8 cellular contexts compared by ENCODE assay signal in genomic region chr13:33228645-33229445, GRCh38. TPM values are rescaled to one million over a fixed set of nuclear protein-coding genes. Genes with fewer than 3 reads are reported as not detected.
DNase-seq lines count a peak whose midpoint lies in the region; ATAC-seq and TF ChIP-seq lines count a peak whose summit lies in the region.

No MANE protein-coding gene starts in this region.

- H3K27me3 ChIP-seq in mammary epithelial cell (ENCODE audit: insufficient read depth, low read length): no peaks in the 10 kb centered on the region
- no peaks in the 10 kb centered on the region for H3K27me3 ChIP-seq in kidney epithelial cell (ENCODE audit: control insufficient read depth, insufficient read depth, low read length)
- H3K27me3 ChIP-seq in suprapubic skin: no peaks in the 10 kb centered on the region

- BruUV-seq in mammary epithelial cell (replicated peaks; lab: Mats Ljungman, UMichigan): no TSS peak

- H3K4me3 ChIP-seq in mammary epithelial cell (replicated peaks in 1 of 3; ENCODE audit: insufficient read depth in 1 of 3, low read depth in 2 of 3, low read length in 3 of 3) (no peak overlapping the region), kidney epithelial cell (ENCODE audit: low read depth, low read length) (no peak overlapping the region), suprapubic skin (no peak overlapping the region)

- H3K36me3 ChIP-seq in mammary epithelial cell (ENCODE audit: insufficient read depth, low read length): no peaks in the 10 kb centered on the region
- H3K36me3 ChIP-seq in kidney epithelial cell (ENCODE audit: control insufficient read depth, insufficient read depth, low read length): no peaks in the 10 kb centered on the region
- no peaks in the 10 kb centered on the region for H3K36me3 ChIP-seq in suprapubic skin

- no peak for TF ChIP-seq POLR2A in suprapubic skin (IDR thresholded peaks at IDR 0.05)

- peaks cover 55% of the 10 kb centered on the region for H3K79me2 ChIP-seq in mammary epithelial cell (ENCODE audit: insufficient read depth, low read length)

- in situ Hi-C loops in ACHN (cut with HindIII; ENCODE audit: low pct_ligation_motif_present, low pct_unique_long_range_greater_than_20kb, low sequenced_read_pairs): no loop called here
- in situ Hi-C loops in mammary epithelial cell (cut with MboI; ENCODE audit: low sequenced_read_pairs in 2 of 2): loop anchor here in 1 of 2 donors (25.0 kb wide), 2 partner anchors 308 to 483 kb away; no protein-coding TSS in a partner anchor

- H3K27ac ChIP-seq in mammary epithelial cell (ENCODE audit: insufficient read depth, low read depth, low read length) (peak overlapping the region; percentile 3), suprapubic skin (peak overlapping the region; percentile 77)

- peak; percentile 67 for TF ChIP-seq CTCF in GM10266 (IDR thresholded peaks at IDR 0.05; ENCODE audit: control insufficient read depth, insufficient read depth, low read depth, missing control alignments)
- peak; percentile 98 for TF ChIP-seq CTCF in mammary epithelial cell (conservative IDR thresholded peaks at IDR 0.05 in 1 of 2, IDR thresholded peaks at IDR 0.05 in 1 of 2; ENCODE audit: extremely low read depth in 1 of 2, insufficient read depth in 1 of 2, low read depth in 1 of 2, low read length in 2 of 2)
- TF ChIP-seq CTCF in kidney epithelial cell (IDR thresholded peaks at IDR 0.05; ENCODE audit: insufficient read depth, low read length, poor library complexity, severe bottlenecking): peak; percentile 96
- TF ChIP-seq CTCF in suprapubic skin (IDR thresholded peaks at IDR 0.05): peak; percentile 79 to 86

- H3K9ac ChIP-seq in mammary epithelial cell (ENCODE audit: insufficient read depth, low read length): no peak overlapping the region

- H4K20me1 ChIP-seq in mammary epithelial cell (ENCODE audit: insufficient read depth, low read length): no peaks in the 10 kb centered on the region

- no peak overlapping the region for H2AFZ ChIP-seq in mammary epithelial cell (ENCODE audit: low read depth, low read length)

- WGBS in mammary epithelial cell (ENCODE audit: low coverage, missing lambda C conversion rate): 49% methylated on average over 12 of the region's 12 CpGs
- 39% methylated on average over 12 of the region's 12 CpGs for WGBS in suprapubic skin

- TF ChIP-seq EP300 in suprapubic skin (IDR thresholded peaks at IDR 0.05): no peak

- DNase-seq in ACHN (peak; percentile 48), GM10266 (ENCODE audit: extremely low spot score) (peak; percentile 58), NCI-H748 (lab: John Stamatoyannopoulos, UW; ENCODE audit: unreplicated experiment) (peak; percentile 77), mammary epithelial cell (no peak), kidney epithelial cell (ENCODE audit: low read depth) (no peak), suprapubic skin (ENCODE audit: low spot score in 2 of 2) (no peak)

- H3K4me1 ChIP-seq in mammary epithelial cell (ENCODE audit: insufficient read depth, low read length): peaks cover 47% of the 10 kb centered on the region
- peaks cover 42% of the 10 kb centered on the region for H3K4me1 ChIP-seq in suprapubic skin

- ATAC-seq in HG02938 (IDR thresholded peaks at IDR 0.05; ENCODE audit: unreplicated experiment) (peak; percentile 75), HG03135 (IDR thresholded peaks at IDR 0.05; ENCODE audit: unreplicated experiment) (no peak)

- no peak overlapping the region for H3K4me2 ChIP-seq in mammary epithelial cell (ENCODE audit: insufficient read depth, low read depth, low read length)

- CTCF ChIA-PET in mammary epithelial cell (lab: Charles Lee; ENCODE audit: low non-redundant PET): interaction anchor here (0.6 kb wide), 1 partner anchor 83 kb away, joined by 3 read pairs; no protein-coding TSS in a partner anchor

- intact Hi-C loops in mammary epithelial cell (cut with micrococcal nuclease): loop anchor here (1.0 to 2.0 kb wide), 7 partner anchors 34 to 494 kb away; partner anchors contain the start of gene STARD13

- dilution Hi-C loops in mammary epithelial cell (cut with HindIII; ENCODE audit: low sequenced_read_pairs): no loop called here

- H3K9me3 ChIP-seq in mammary epithelial cell (replicated peaks; ENCODE audit: insufficient read depth, low read length) (no peaks in the 10 kb centered on the region), suprapubic skin (no peaks in the 10 kb centered on the region)

RNA-seq across cellular contexts. Expression of gene STARD13, which starts 56.7 kb away (rescaled TPM):
- total RNA-seq in mammary epithelial cell (10 to 100 TPM; 10.8 to 15.5 TPM), kidney epithelial cell (9.8 and 10.1 TPM in 2 replicates), suprapubic skin (10 to 100 TPM in 3 of 4 donors, 1 to 10 TPM in 1; 7.9 to 31.4 (median 15.9) TPM)
- 3.8 TPM for polyA plus RNA-seq in mammary epithelial cell
- polyA minus RNA-seq in mammary epithelial cell: 21.7 TPM

Comparison
In these comparisons a context has a peak if more than half of its experiments do, and no peak if none do; other contexts are left out.
1. DNase-seq: peak in ACHN (single experiment), GM10266 (single experiment) and NCI-H748 (single experiment); none in mammary epithelial cell (single experiment), kidney epithelial cell (single experiment) and suprapubic skin (0 of 2).
2. Peak in every context shown above with its lines, with median percentiles within 50 percentile points of each other: CTCF ChIP-seq.